ENCODE assay signal across 8 cellular contexts in genomic region chr6:73610444-73611275, GRCh38. TPM values are rescaled to one million over a fixed set of nuclear protein-coding genes. Genes with fewer than 3 reads are reported as not detected.
DNase-seq lines count a peak whose midpoint lies in the region; ATAC-seq and TF ChIP-seq lines count a peak whose summit lies in the region.

No MANE protein-coding gene starts in this region.

- intact Hi-C loops in OCI-LY7 (cut with micrococcal nuclease; ENCODE audit: unreplicated experiment) = loop anchor here (2.0 kb wide), 1 partner anchor 96 kb away; no protein-coding TSS in a partner anchor

- no peaks in the 10 kb centered on the region for H3K9me3 ChIP-seq in CD4-positive, CD25-positive, alpha-beta regulatory T cell (ENCODE audit: control insufficient read depth in 2 of 2, low read length in 2 of 2)
- H3K9me3 ChIP-seq in OCI-LY7 (ENCODE audit: low read length) = no peaks in the 10 kb centered on the region

- DNase-seq in CD4-positive, CD25-positive, alpha-beta regulatory T cell = peak in 2 of 3 donors; percentile 56 to 58
- DNase-seq in OCI-LY7 (ENCODE audit: low spot score) (peak; percentile 51), mesenteric fat pad (ENCODE audit: low spot score) (peak; percentile 57), NCI-H1436 (lab: John Stamatoyannopoulos, UW) (no peak), NCI-H524 treated with DMSO at 0.1 percent for 48 hours (lab: John Stamatoyannopoulos, UW) (no peak)
- DNase-seq in effector memory CD8-positive, alpha-beta T cell = peak in 1 of 3 experiments; percentile 3
- no peak for DNase-seq in activated CD4-positive, CD25-positive, alpha-beta regulatory T cell (lab: John Stamatoyannopoulos, UW)

- H3K4me3 Mint-ChIP-seq in CD4-positive, CD25-positive, alpha-beta regulatory T cell = no peak overlapping the region
- H3K4me3 Mint-ChIP-seq in effector memory CD8-positive, alpha-beta T cell = no peak overlapping the region

- POLR2A ChIA-PET in OCI-LY7 (lab: Charles Lee) = interaction anchor here (0.6 to 2.7 kb wide), 9 partner anchors 21 to 917 kb away, joined by 3 to 12 read pairs (median 3); partner anchors contain the start of gene EEF1A1

- no peak overlapping the region for H3K27ac ChIP-seq in CD4-positive, CD25-positive, alpha-beta regulatory T cell (ENCODE audit: insufficient read depth, low read length, poor library complexity, severe bottlenecking)
- H3K27ac ChIP-seq in OCI-LY7 (ENCODE audit: low read depth, low read length, poor library complexity, severe bottlenecking) = no peak overlapping the region

- no peaks in the 10 kb centered on the region for H3K27me3 ChIP-seq in CD4-positive, CD25-positive, alpha-beta regulatory T cell (ENCODE audit: control insufficient read depth, insufficient read depth, low read length)

- H3K27me3 Mint-ChIP-seq in CD4-positive, CD25-positive, alpha-beta regulatory T cell = no peaks in the 10 kb centered on the region
- H3K27me3 Mint-ChIP-seq in effector memory CD8-positive, alpha-beta T cell = no peaks in the 10 kb centered on the region

- no peaks in the 10 kb centered on the region for H3K79me2 ChIP-seq in OCI-LY7 (ENCODE audit: insufficient read depth, low read depth, low read length)

- H3K36me3 Mint-ChIP-seq in CD4-positive, CD25-positive, alpha-beta regulatory T cell = peaks cover 36% of the 10 kb centered on the region
- peaks cover 43% of the 10 kb centered on the region for H3K36me3 Mint-ChIP-seq in effector memory CD8-positive, alpha-beta T cell (ENCODE audit: insufficient read depth)

- no peaks in the 10 kb centered on the region for H3K9me2 ChIP-seq in OCI-LY7 (ENCODE audit: insufficient read depth, low read length)

- peaks cover 40% of the 10 kb centered on the region for H3K36me3 ChIP-seq in CD4-positive, CD25-positive, alpha-beta regulatory T cell (ENCODE audit: control insufficient read depth, insufficient read depth, low read length)
- peaks cover 34% of the 10 kb centered on the region for H3K36me3 ChIP-seq in OCI-LY7 (ENCODE audit: insufficient read depth, low read length)

- no peak overlapping the region for H3K4me3 ChIP-seq in CD4-positive, CD25-positive, alpha-beta regulatory T cell (ENCODE audit: low read depth, low read length)
- no peak overlapping the region for H3K4me3 ChIP-seq in OCI-LY7 (ENCODE audit: low read depth, low read length, poor library complexity, severe bottlenecking)

- peak; percentile 39 to 58 for ATAC-seq in CD4-positive, CD25-positive, alpha-beta regulatory T cell (ENCODE audit: low read depth in 2 of 2)
- ATAC-seq in GM21526 (IDR thresholded peaks at IDR 0.05; ENCODE audit: low FRiP score, unreplicated experiment) = peak; percentile 57
- ATAC-seq in effector memory CD8-positive, alpha-beta T cell (replicated peaks) = peak; percentile 72

- H3K9me3 Mint-ChIP-seq in CD4-positive, CD25-positive, alpha-beta regulatory T cell = no peaks in the 10 kb centered on the region
- no peaks in the 10 kb centered on the region for H3K9me3 Mint-ChIP-seq in effector memory CD8-positive, alpha-beta T cell

- peak overlapping the region in 1 of 3 donors; percentile 23 for H3K27ac Mint-ChIP-seq in CD4-positive, CD25-positive, alpha-beta regulatory T cell
- H3K27ac Mint-ChIP-seq in effector memory CD8-positive, alpha-beta T cell = peak overlapping the region in 1 of 2 donors; percentile 73

- H3K4me1 ChIP-seq in CD4-positive, CD25-positive, alpha-beta regulatory T cell (ENCODE audit: control insufficient read depth, insufficient read depth, low read length, poor library complexity, severe bottlenecking) = no peaks in the 10 kb centered on the region
- no peaks in the 10 kb centered on the region for H3K4me1 ChIP-seq in OCI-LY7 (ENCODE audit: insufficient read depth, low read length, poor library complexity, severe bottlenecking)

- peak; percentile 83 for TF ChIP-seq CTCF in OCI-LY7 (conservative IDR thresholded peaks at IDR 0.05; ENCODE audit: low read length)

- CTCF ChIA-PET in OCI-LY7 (lab: Charles Lee; ENCODE audit: unreplicated experiment) = no interaction called here

- no TSS peak for BruUV-seq in OCI-LY7 (replicated peaks; lab: Mats Ljungman, UMichigan)

- H4K20me1 ChIP-seq in OCI-LY7 (ENCODE audit: insufficient read depth, low read length) = no peaks in the 10 kb centered on the region

- H3K4me2 ChIP-seq in OCI-LY7 (ENCODE audit: low read length) = no peak overlapping the region

- H3K4me1 Mint-ChIP-seq in CD4-positive, CD25-positive, alpha-beta regulatory T cell = peaks cover 3 to 7% (median 5%) of the 10 kb centered on the region in 4 donors
- no peaks in the 10 kb centered on the region for H3K4me1 Mint-ChIP-seq in effector memory CD8-positive, alpha-beta T cell (ENCODE audit: low read depth in 2 of 2)

- H2AFZ ChIP-seq in OCI-LY7 (ENCODE audit: low read length) = no peak overlapping the region

RNA-seq across cellular contexts. Expression of gene SLC17A5, which starts 43.1 kb away (rescaled TPM):
- total RNA-seq in CD4-positive, CD25-positive, alpha-beta regulatory T cell = 7.4 TPM
- 1 to 10 TPM; 6.0 to 9.2 (median 7.5) TPM for polyA plus RNA-seq in CD4-positive, CD25-positive, alpha-beta regulatory T cell
- 7.4 and 8.5 TPM in 2 replicates for total RNA-seq in OCI-LY7 (2014; rRNA removed; shearing (Covaris generic))
- total RNA-seq in OCI-LY7 (2022) = 8.4 and 9.6 TPM in 2 replicates
- 21.4 TPM for total RNA-seq in mesenteric fat pad

Comparison
In these comparisons a context has a peak if more than half of its experiments do, and no peak if none do; other contexts are left out.
1. DNase-seq: peak in CD4-positive, CD25-positive, alpha-beta regulatory T cell (2 of 3), OCI-LY7 (single experiment) and mesenteric fat pad (single experiment); none in NCI-H1436 (single experiment), activated CD4-positive, CD25-positive, alpha-beta regulatory T cell (0 of 4) and NCI-H524 treated with DMSO at 0.1 percent for 48 hours (single experiment).
2. Peak in every context shown above with its lines, with median percentiles within 50 percentile points of each other: ATAC-seq.